ENCODE assay signal across 18 cellular contexts in genomic region chr2:222904557-222905258, GRCh38. TPM values are rescaled to one million over a fixed set of nuclear protein-coding genes. Genes with fewer than 3 reads are reported as not detected.
A peak's percentile ranks its signal among the peaks of the same experiment; 100 is the strongest.
DNase-seq lines count a peak whose midpoint lies in the region; ATAC-seq and TF ChIP-seq lines count a peak whose summit lies in the region.
"Had no signal": no experiment of that assay in that cellular context is flagged by ENCODE, and none has a peak within 500 bp of the region (broad histone marks: within the 10 kb centered on the region; RNA-seq: fewer than 3 reads in every experiment).

No MANE protein-coding gene starts in this region.

- H3K4me2 ChIP-seq in IMR-90 (ENCODE audit: low read depth, low read length): peak overlapping the region; percentile 70
- H3K4me2 ChIP-seq in mesenchymal stem cell (ENCODE audit: low read length, poor library complexity, severe bottlenecking): no peak overlapping the region

- H3K9me3 ChIP-seq in IMR-90 (ENCODE audit: control insufficient read depth, insufficient read depth, low read length): no peaks in the 10 kb centered on the region
- H3K9me3 ChIP-seq in mesenchymal stem cell (ENCODE audit: control insufficient read depth, low read length): no peaks in the 10 kb centered on the region
- H3K9me3 ChIP-seq in BE2C: 0 out of 2 replicates have a peak, but pooled peaks cover 2% of the 10 kb centered on the region

- H2BK120ac ChIP-seq in IMR-90 (ENCODE audit: low read depth, low read length) (peak overlapping the region; percentile 82), mesenchymal stem cell (ENCODE audit: low read depth, low read length) (no peak overlapping the region)

- TF ChIP-seq RAD21 in IMR-90 (IDR thresholded peaks at IDR 0.05; ENCODE audit: low read length): 0 out of 2 replicates have a peak, but pooled peaks have one; percentile 16

- H3K4me1 Mint-ChIP-seq in activated T-helper 17 cell treated with anti-CD3 and anti-CD28 coated beads, Interleukin-2, amount 50 U/mL, for 72 hours: peaks cover 22% of the 10 kb centered on the region

- peak overlapping the region; percentile 39 for H3K56ac ChIP-seq in IMR-90 (ENCODE audit: extremely low read depth, insufficient read depth, low read length)

- H3K27ac ChIP-seq in IMR-90 (ENCODE audit: insufficient read depth, low read length) (peak overlapping the region; percentile 97), coronary artery (peak overlapping the region; percentile 32 to 74), mesenchymal stem cell (ENCODE audit: low read length, poor library complexity, severe bottlenecking) (peak overlapping the region; percentile 72)
- H3K27ac ChIP-seq: foreskin keratinocyte had no signal

- peaks cover 37% of the 10 kb centered on the region for H4K20me1 ChIP-seq in IMR-90 (ENCODE audit: insufficient read depth, low read length)

- no TSS peak for BruUV-seq in IMR-90 (replicated peaks; lab: Mats Ljungman, UMichigan)

- H4K8ac ChIP-seq in IMR-90 (ENCODE audit: low read depth in 2 of 2, low read length in 2 of 2) (peak overlapping the region; percentile 48 to 67; a peak in 3 of 4 replicates), mesenchymal stem cell (ENCODE audit: low read length) (peak overlapping the region; percentile 4)

- H3K4ac ChIP-seq in IMR-90 (ENCODE audit: low read depth, low read length): peak overlapping the region; percentile 83
- H3K4ac ChIP-seq in mesenchymal stem cell (ENCODE audit: low read depth in 1 of 2, low read length in 2 of 2): no peak overlapping the region

- peak overlapping the region; percentile 66; the same call in 1 of the 2 replicates for H3K23ac ChIP-seq in IMR-90 (ENCODE audit: low read depth, low read length)
- H3K23ac ChIP-seq in mesenchymal stem cell (ENCODE audit: low read length in 2 of 2): no peak overlapping the region

- no peaks in the 10 kb centered on the region for H3K9me3 Mint-ChIP-seq in activated T-helper 17 cell treated with anti-CD3 and anti-CD28 coated beads, Interleukin-2, amount 50 U/mL, for 72 hours
- H3K9me3 Mint-ChIP-seq: natural killer cell treated with Interleukin-12 subunit alpha and Interleukin-12 subunit beta and Interleukin-15 and Interleukin-18, amount 100 ng/mL, for 72 hours; type B pancreatic cell had no signal

- CTCF ChIA-PET in AG04449 (lab: Yijun Ruan, JAX): interaction anchor here (0.7 to 3.5 kb wide), 7 partner anchors 11 to 216 kb away, joined by 3 to 46 read pairs (median 8); no protein-coding TSS in a partner anchor
- CTCF ChIA-PET in IMR-90 (lab: Yijun Ruan, JAX): interaction anchor here (0.5 to 2.2 kb wide), 2 partner anchors 25 to 196 kb away, joined by 3 to 18 read pairs; no protein-coding TSS in a partner anchor

- H2AFZ ChIP-seq in IMR-90 (replicated peaks; ENCODE audit: low read length, poor library complexity): no peak overlapping the region
- H2AFZ ChIP-seq in mesenchymal stem cell (ENCODE audit: low read depth, low read length): no peak overlapping the region

- H3K36me3 Mint-ChIP-seq in activated T-helper 17 cell treated with anti-CD3 and anti-CD28 coated beads, Interleukin-2, amount 50 U/mL, for 72 hours (ENCODE audit: low read depth): peaks cover 17% of the 10 kb centered on the region

- TF ChIP-seq POLR2A in IMR-90 (IDR thresholded peaks at IDR 0.05; ENCODE audit: low read depth, low read length): no peak

- peaks cover 28% of the 10 kb centered on the region for H3K9me1 ChIP-seq in IMR-90 (ENCODE audit: insufficient read depth, low read length)

- in situ Hi-C loops in IMR-90 (cut with MboI; ENCODE audit: low sequenced_read_pairs): loop anchor here (5.0 kb wide), 1 partner anchor 212 kb away; no protein-coding TSS in a partner anchor

- no peak overlapping the region for H3K27ac Mint-ChIP-seq in activated T-helper 17 cell treated with anti-CD3 and anti-CD28 coated beads, Interleukin-2, amount 50 U/mL, for 72 hours
- H3K27ac Mint-ChIP-seq: B cell; natural killer cell treated with Interleukin-12 subunit alpha and Interleukin-12 subunit beta and Interleukin-15 and Interleukin-18, amount 100 ng/mL, for 72 hours; type B pancreatic cell had no signal

- H3K18ac ChIP-seq in IMR-90 (ENCODE audit: low read depth, low read length) (peak overlapping the region; percentile 90), mesenchymal stem cell (ENCODE audit: low read depth in 1 of 2, low read length in 2 of 2) (peak overlapping the region in 1 of 2 experiments; percentile 1)

- no peak overlapping the region for H3K4me3 Mint-ChIP-seq in activated T-helper 17 cell treated with anti-CD3 and anti-CD28 coated beads, Interleukin-2, amount 50 U/mL, for 72 hours
- H3K4me3 Mint-ChIP-seq: B cell; natural killer cell treated with Interleukin-12 subunit alpha and Interleukin-12 subunit beta and Interleukin-15 and Interleukin-18, amount 100 ng/mL, for 72 hours; type B pancreatic cell had no signal

- H3K4me3 ChIP-seq in AG04449 (ENCODE audit: low read depth, low read length): no peak overlapping the region
- no peak overlapping the region for H3K4me3 ChIP-seq in IMR-90 (ENCODE audit: insufficient read depth, low read depth, low read length)
- no peak overlapping the region for H3K4me3 ChIP-seq in coronary artery
- no peak overlapping the region for H3K4me3 ChIP-seq in mesenchymal stem cell (ENCODE audit: insufficient read depth in 1 of 2, low read depth in 1 of 2, low read length in 2 of 2)
- H3K4me3 ChIP-seq in BE2C (ENCODE audit: low read depth, low read length): no peak overlapping the region

- H2AK5ac ChIP-seq in IMR-90 (ENCODE audit: low read depth, low read length) (peak overlapping the region; percentile 86), mesenchymal stem cell (ENCODE audit: low read length, severe bottlenecking) (peak overlapping the region; percentile 1)

- intact Hi-C loops in IMR-90 (cut with micrococcal nuclease): loop anchor here (1.0 to 10.0 kb wide), 2 partner anchors 40 to 850 kb away; no protein-coding TSS in a partner anchor

- H2AK9ac ChIP-seq in IMR-90 (replicated peaks; ENCODE audit: low read depth, low read length, poor library complexity): peak overlapping the region; percentile 91

- DNase-seq in AG04449 (ENCODE audit: low read depth, low spot score) (peak; percentile 89), IMR-90 (peak; percentile 97), coronary artery (ENCODE audit: low spot score) (no peak), mesenchymal stem cell (peak; percentile 91), BE2C (no peak), DMS153 (lab: John Stamatoyannopoulos, UW) (no peak), cerebellar nuclear complex (lab: John Stamatoyannopoulos, UW) (no peak)
- DNase-seq: activated T-cell treated with anti-CD3 and anti-CD28 coated beads for 4 hours, anterior cingulate cortex, foreskin keratinocyte, GF-D8, KG1, NCI-H187, small intestine had no signal

- H3K14ac ChIP-seq in IMR-90 (replicated peaks; ENCODE audit: low read depth, low read length): peak overlapping the region; percentile 47
- no peak overlapping the region for H3K14ac ChIP-seq in mesenchymal stem cell (ENCODE audit: low read length in 2 of 2)

- peak; percentile 70 for ATAC-seq in IMR-90 (ENCODE audit: low read depth)
- ATAC-seq in activated T-helper 17 cell treated with anti-CD3 and anti-CD28 coated beads, Interleukin-2, amount 50 U/mL, for 72 hours (replicated peaks): no peak
- ATAC-seq: foreskin keratinocyte; natural killer cell treated with Interleukin-12 subunit alpha and Interleukin-12 subunit beta and Interleukin-15 and Interleukin-18, amount 100 ng/mL, for 72 hours had no signal

- H2BK5ac ChIP-seq in IMR-90 (ENCODE audit: low read depth, low read length, poor library complexity, severe bottlenecking) (peak overlapping the region; percentile 96), mesenchymal stem cell (ENCODE audit: low read depth, low read length, poor library complexity, severe bottlenecking) (no peak overlapping the region)

- H3K4me1 ChIP-seq in IMR-90 (ENCODE audit: control insufficient read depth, insufficient read depth, low read length): peaks cover 38% of the 10 kb centered on the region
- H3K4me1 ChIP-seq in mesenchymal stem cell (ENCODE audit: control insufficient read depth, insufficient read depth, low read depth, low read length): peaks cover 9% of the 10 kb centered on the region
- H3K4me1 ChIP-seq in BE2C: peaks cover 1% of the 10 kb centered on the region; the same call in 1 of the 2 replicates

- H4K5ac ChIP-seq in IMR-90 (ENCODE audit: low read depth, low read length): peak overlapping the region; percentile 79

- H3K36me3 ChIP-seq in IMR-90 (ENCODE audit: control insufficient read depth, insufficient read depth, low read length) (peaks cover 13% of the 10 kb centered on the region), mesenchymal stem cell (ENCODE audit: control insufficient read depth in 1 of 2, insufficient read depth in 2 of 2, low read depth in 1 of 2, low read length in 2 of 2) (peaks cover 0 to 33% of the 10 kb centered on the region in 2 experiments), BE2C (peaks cover 6% of the 10 kb centered on the region)

- H3K79me1 ChIP-seq in IMR-90 (ENCODE audit: low read depth in 1 of 2, low read length in 2 of 2): peaks cover 37 to 67% of the 10 kb centered on the region in 2 experiments
- peaks cover 18% of the 10 kb centered on the region for H3K79me1 ChIP-seq in mesenchymal stem cell (replicated peaks; ENCODE audit: low read length, poor library complexity, severe bottlenecking)

- peak overlapping the region; percentile 71; the same call in 2 of the 3 replicates for H2BK15ac ChIP-seq in IMR-90 (ENCODE audit: low read depth, low read length)
- no peak overlapping the region for H2BK15ac ChIP-seq in mesenchymal stem cell (ENCODE audit: low read depth, poor library complexity, severe bottlenecking)

- no peaks in the 10 kb centered on the region for H3K27me3 ChIP-seq in IMR-90 (ENCODE audit: control insufficient read depth, insufficient read depth, low read length)
- no peaks in the 10 kb centered on the region for H3K27me3 ChIP-seq in mesenchymal stem cell (ENCODE audit: control insufficient read depth in 1 of 2, insufficient read depth in 1 of 2, low read length in 2 of 2)
- no peaks in the 10 kb centered on the region for H3K27me3 ChIP-seq in BE2C
- H3K27me3 ChIP-seq: foreskin keratinocyte had no signal

- dilution Hi-C loops in IMR-90 (cut with HindIII; ENCODE audit: low sequenced_read_pairs, unreplicated experiment): no loop called here

- POLR2A ChIA-PET in AG04449 (lab: Yijun Ruan, JAX) (no interaction called here), IMR-90 (lab: Charles Lee; ENCODE audit: unreplicated experiment) (no interaction called here)

- no peak overlapping the region for H2BK12ac ChIP-seq in mesenchymal stem cell (ENCODE audit: low read length in 2 of 2)

- H3K27me3 Mint-ChIP-seq in activated T-helper 17 cell treated with anti-CD3 and anti-CD28 coated beads, Interleukin-2, amount 50 U/mL, for 72 hours: no peaks in the 10 kb centered on the region
- H3K27me3 Mint-ChIP-seq: B cell; natural killer cell treated with Interleukin-12 subunit alpha and Interleukin-12 subunit beta and Interleukin-15 and Interleukin-18, amount 100 ng/mL, for 72 hours; type B pancreatic cell had no signal

- WGBS in IMR-90 (ENCODE audit: extremely low coverage in 2 of 2, insufficient read length in 1 of 2), 2 experiments: no CpG with 5 or more reads among the region's 2 CpGs
- WGBS in mesenchymal stem cell: 50% methylated on average over 2 of the region's 2 CpGs

- TF ChIP-seq CTCF in AG04449 (IDR thresholded peaks at IDR 0.05; ENCODE audit: insufficient read depth, low read length, missing control alignments): no peak
- no peak for TF ChIP-seq CTCF in IMR-90 (conservative IDR thresholded peaks at IDR 0.05; ENCODE audit: low read depth, low read length)
- TF ChIP-seq CTCF in coronary artery (IDR thresholded peaks at IDR 0.05): no peak
- no peak for TF ChIP-seq CTCF in BE2C (IDR thresholded peaks at IDR 0.05; ENCODE audit: low read depth, low read length)

- H4K91ac ChIP-seq in IMR-90 (ENCODE audit: insufficient read depth, low read depth, low read length) (peak overlapping the region; percentile 80), mesenchymal stem cell (ENCODE audit: low read length) (no peak overlapping the region)

- peak overlapping the region; percentile 79 for H2BK20ac ChIP-seq in IMR-90 (ENCODE audit: low read depth, low read length)

- H3K9ac ChIP-seq in IMR-90 (ENCODE audit: low read depth, low read length) (peak overlapping the region; percentile 66), mesenchymal stem cell (ENCODE audit: low read length) (peak overlapping the region; percentile 60)

RNA-seq across cellular contexts. Expression of gene ACSL3, which starts 43.9 kb away (rescaled TPM):
- total RNA-seq in IMR-90 (2012; rRNA removed): 84.2 and 96.4 TPM in 2 replicates
- 29.2 and 31.0 TPM in 2 replicates for polyA plus RNA-seq in IMR-90 (2012; rRNA removed)
- polyA plus RNA-seq in IMR-90 (2012; cell fraction: cytosol; rRNA removed): 15.5 and 19.7 TPM in 2 replicates
- 8.8 and 31.8 TPM in 2 replicates for polyA plus RNA-seq in IMR-90 (2012; cell fraction: nucleus; rRNA removed; ENCODE audit: low replicate concordance)
- polyA plus RNA-seq in mesenchymal stem cell (2013, experiment 1 of 2): 148 TPM
- 157 TPM for polyA plus RNA-seq in mesenchymal stem cell (2013, experiment 2 of 2)
- 49.1 TPM for polyA plus RNA-seq in BE2C (2012; ENCODE audit: insufficient read depth, insufficient read length, low read depth)
- 10 to 100 TPM; 12.9 to 32.6 TPM for total RNA-seq in activated T-helper 17 cell treated with anti-CD3 and anti-CD28 coated beads, Interleukin-2, amount 50 U/mL, for 72 hours

Comparison
In these comparisons a context has a peak if more than half of its experiments do, and no peak if none do; other contexts are left out.
1. DNase-seq: peak in AG04449 (single experiment), IMR-90 (single experiment) and mesenchymal stem cell (single experiment); none in coronary artery (single experiment), BE2C (single experiment), DMS153 (single experiment) and cerebellar nuclear complex (0 of 2).
2. Peak in every context shown above with its lines, with median percentiles within 50 percentile points of each other: H3K27ac ChIP-seq.